ENCODE assay signal across 11 cellular contexts in the genomic region with DNA sequence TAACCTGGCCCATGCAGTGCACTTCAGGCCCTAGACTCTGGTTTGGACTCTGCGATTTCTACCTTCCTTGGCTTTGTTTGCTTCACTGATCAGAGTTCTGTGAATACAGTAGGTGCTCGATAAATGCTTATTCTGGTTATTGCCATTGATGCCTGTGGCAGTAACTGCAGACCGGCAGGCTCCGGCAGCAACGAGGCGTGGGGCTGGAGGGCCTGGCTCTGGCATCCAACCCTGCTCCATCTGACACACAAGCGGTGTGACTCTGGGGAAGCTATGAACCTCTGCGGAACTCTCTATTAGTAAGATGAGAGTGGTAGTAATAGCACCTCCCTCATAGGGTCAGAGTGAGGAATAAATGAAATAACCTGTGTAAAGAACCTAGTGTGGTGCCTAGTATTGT.
DNase-seq lines count a peak whose midpoint lies in the region; ATAC-seq and TF ChIP-seq lines count a peak whose summit lies in the region.
"Had no signal": no experiment of that assay in that cellular context is flagged by ENCODE, and none has a peak within 500 bp of the region (broad histone marks: within the 10 kb centered on the region; RNA-seq: fewer than 3 reads in every experiment).

No MANE protein-coding gene starts in this region.

- H3K4me1 ChIP-seq in BLaER1 (peaks cover 10% of the 10 kb centered on the region), Karpas-422 (ENCODE audit: low read length) (peaks cover 14% of the 10 kb centered on the region)

- H4K20me1 ChIP-seq in BLaER1 (no peaks in the 10 kb centered on the region), Karpas-422 (ENCODE audit: insufficient read depth, low read depth, low read length) (no peaks in the 10 kb centered on the region)

- DNase-seq in Karpas-422 (no peak), glutamatergic neuron (no peak), neural crest cell (ENCODE audit: low read depth, low spot score) (no peak), NCI-H187 (lab: John Stamatoyannopoulos, UW) (no peak), RKO (ENCODE audit: low spot score) (no peak)
- DNase-seq: HFFc6 had no signal

- no peak overlapping the region for H2AFZ ChIP-seq in Karpas-422 (ENCODE audit: low read length)

- H3K4me3 Mint-ChIP-seq in glutamatergic neuron (ENCODE audit: unreplicated experiment) (peak overlapping the region; percentile 68), neural crest cell (peak overlapping the region; percentile 97)
- H3K4me3 Mint-ChIP-seq: HFFc6 had no signal

- H3K36me3 Mint-ChIP-seq in glutamatergic neuron (ENCODE audit: unreplicated experiment) (no peaks in the 10 kb centered on the region), neural crest cell (ENCODE audit: low read depth) (peaks cover 2% of the 10 kb centered on the region)

- no peak overlapping the region for H3K27ac ChIP-seq in BLaER1
- H3K27ac ChIP-seq in Karpas-422 (ENCODE audit: low read length) = no peak overlapping the region
- H3K27ac ChIP-seq: C4-2B had no signal

- no peak for ATAC-seq in HG02678 (IDR thresholded peaks at IDR 0.05; ENCODE audit: unreplicated experiment)
- no peak for ATAC-seq in HG03520 (IDR thresholded peaks at IDR 0.05; ENCODE audit: unreplicated experiment)

- H3K4me1 Mint-ChIP-seq in glutamatergic neuron (ENCODE audit: low read depth, unreplicated experiment) (peaks cover 24% of the 10 kb centered on the region), neural crest cell (peaks cover 4% of the 10 kb centered on the region)

- peaks cover 7% of the 10 kb centered on the region for H3K9me3 ChIP-seq in BLaER1
- H3K9me3 ChIP-seq in Karpas-422 (ENCODE audit: low read length) = no peaks in the 10 kb centered on the region
- H3K9me3 ChIP-seq: MG63 had no signal

- H3K27me3 ChIP-seq in BLaER1 (no peaks in the 10 kb centered on the region), Karpas-422 (ENCODE audit: low read length) (no peaks in the 10 kb centered on the region)
- H3K27me3 ChIP-seq: MG63 had no signal

- no peaks in the 10 kb centered on the region for H3K36me3 ChIP-seq in BLaER1
- H3K36me3 ChIP-seq in Karpas-422 (ENCODE audit: insufficient read depth, low read length) = no peaks in the 10 kb centered on the region
- H3K36me3 ChIP-seq: MG63 had no signal

- peak overlapping the region; percentile 57 for H3K27ac Mint-ChIP-seq in glutamatergic neuron (ENCODE audit: unreplicated experiment)
- H3K27ac Mint-ChIP-seq in neural crest cell (ENCODE audit: unreplicated experiment) = peak overlapping the region; percentile 62
- H3K27ac Mint-ChIP-seq: HFFc6 had no signal

- no peak overlapping the region for H3K9ac ChIP-seq in BLaER1
- H3K9ac ChIP-seq in Karpas-422 (ENCODE audit: low read length) = no peak overlapping the region

- peaks cover 17% of the 10 kb centered on the region for H3K9me3 Mint-ChIP-seq in glutamatergic neuron (ENCODE audit: unreplicated experiment)
- H3K9me3 Mint-ChIP-seq in neural crest cell = no peaks in the 10 kb centered on the region

- no peaks in the 10 kb centered on the region for H3K79me2 ChIP-seq in Karpas-422 (ENCODE audit: low read length)

- TF ChIP-seq CTCF in glutamatergic neuron (IDR thresholded peaks at IDR 0.05; ENCODE audit: partially characterized antibody, unreplicated experiment) = no peak
- TF ChIP-seq CTCF in neural crest cell (conservative IDR thresholded peaks at IDR 0.05) = no peak

- no peak overlapping the region for H3K4me3 ChIP-seq in BLaER1
- H3K4me3 ChIP-seq in Karpas-422 (ENCODE audit: low read length) = no peak overlapping the region

- no peaks in the 10 kb centered on the region for H3K9me2 ChIP-seq in Karpas-422 (replicated peaks; ENCODE audit: insufficient read depth, low read length)

- H3K4me2 ChIP-seq in BLaER1 = peak overlapping the region; percentile 23
- H3K4me2 ChIP-seq in Karpas-422 (ENCODE audit: low read depth, low read length, poor library complexity, severe bottlenecking) = peak overlapping the region; percentile 27

- H3K27me3 Mint-ChIP-seq in glutamatergic neuron (ENCODE audit: unreplicated experiment) (peaks cover 3% of the 10 kb centered on the region), neural crest cell (ENCODE audit: low read depth) (peaks cover 17% of the 10 kb centered on the region)
